1 cellular context compared by ENCODE assay signal in genomic region chr2:241701405-241702154, GRCh38.
A peak's percentile ranks its signal among the peaks of the same experiment; 100 is the strongest.
TF ChIP-seq lines count a peak whose summit lies in the region.

ING5 (plus strand) TSS chr2:241702039; CDS start chr2:241702066, 27 bp downstream.

TF ChIP-seq in HepG2, 621 proteins besides CTCF, POLR2A, EP300 and RAD21 (continued from another document and continues in another):
- TF ChIP-seq, protein P1, sequence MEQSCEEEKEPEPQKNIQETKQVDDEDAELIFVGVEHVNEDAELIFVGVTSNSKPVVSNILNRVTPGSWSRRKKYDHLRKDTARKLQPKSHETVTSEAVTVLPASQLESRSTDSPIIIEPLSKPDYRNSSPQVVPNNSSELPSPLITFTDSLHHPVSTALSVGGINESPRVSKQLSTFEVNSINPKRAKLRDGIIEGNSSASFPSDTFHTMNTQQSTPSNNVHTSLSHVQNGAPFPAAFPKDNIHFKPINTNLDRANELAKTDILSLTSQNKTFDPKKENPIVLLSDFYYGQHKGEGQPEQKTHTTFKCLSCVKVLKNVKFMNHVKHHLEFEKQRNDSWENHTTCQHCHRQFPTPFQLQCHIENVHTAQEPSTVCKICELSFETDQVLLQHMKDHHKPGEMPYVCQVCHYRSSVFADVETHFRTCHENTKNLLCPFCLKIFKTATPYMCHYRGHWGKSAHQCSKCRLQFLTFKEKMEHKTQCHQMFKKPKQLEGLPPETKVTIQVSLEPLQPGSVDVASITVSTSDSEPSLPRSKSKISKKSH (CRISPR knock-in tag; IDR thresholded peaks at IDR 0.05; ENCODE audit: borderline replicate concordance) = no peak
- peak; percentile 52; the same call in 1 of the 2 replicates for TF ChIP-seq MAFG (CRISPR knock-in tag; IDR thresholded peaks at IDR 0.05)
- no peak for TF ChIP-seq ZNF138 (CRISPR knock-in tag; IDR thresholded peaks at IDR 0.05; ENCODE audit: low read depth)
- TF ChIP-seq ZSCAN22 (CRISPR knock-in tag; IDR thresholded peaks at IDR 0.05) = peak; percentile 86
- TF ChIP-seq ZNF546 (CRISPR knock-in tag; conservative IDR thresholded peaks at IDR 0.05) = peak; percentile 91
- TF ChIP-seq FOXA3 (CRISPR knock-in tag; IDR thresholded peaks at IDR 0.05) = peak; percentile 33
- TF ChIP-seq MAZ (IDR thresholded peaks at IDR 0.05; ENCODE audit: borderline replicate concordance, low read depth, low read length) = peak; percentile 54
- peak; percentile 67 for TF ChIP-seq MAZ (CRISPR knock-in tag; IDR thresholded peaks at IDR 0.05; ENCODE audit: low read depth)
- TF ChIP-seq ZNF30 (CRISPR knock-in tag; IDR thresholded peaks at IDR 0.05) = no peak
- TF ChIP-seq CCDC6 (CRISPR knock-in tag; IDR thresholded peaks at IDR 0.05) = no peak
- TF ChIP-seq ZNF446 (CRISPR knock-in tag; IDR thresholded peaks at IDR 0.05) = peak; percentile 96
- no peak for TF ChIP-seq MATR3 (CRISPR knock-in tag; IDR thresholded peaks at IDR 0.05)
- TF ChIP-seq ARNT (IDR thresholded peaks at IDR 0.05) = no peak
- TF ChIP-seq RXRA (CRISPR knock-in tag; IDR thresholded peaks at IDR 0.05) = no peak
- TF ChIP-seq IRF2 (CRISPR knock-in tag; IDR thresholded peaks at IDR 0.05) = peak; percentile 70
- TF ChIP-seq, protein P2, sequence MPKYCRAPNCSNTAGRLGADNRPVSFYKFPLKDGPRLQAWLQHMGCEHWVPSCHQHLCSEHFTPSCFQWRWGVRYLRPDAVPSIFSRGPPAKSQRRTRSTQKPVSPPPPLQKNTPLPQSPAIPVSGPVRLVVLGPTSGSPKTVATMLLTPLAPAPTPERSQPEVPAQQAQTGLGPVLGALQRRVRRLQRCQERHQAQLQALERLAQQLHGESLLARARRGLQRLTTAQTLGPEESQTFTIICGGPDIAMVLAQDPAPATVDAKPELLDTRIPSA (CRISPR knock-in tag; IDR thresholded peaks at IDR 0.05; ENCODE audit: borderline replicate concordance) = peak; percentile 86
- peak; percentile 79; the same call in 1 of the 2 replicates for TF ChIP-seq ZNF333 (CRISPR knock-in tag; IDR thresholded peaks at IDR 0.05; ENCODE audit: borderline replicate concordance)
- TF ChIP-seq, protein P3, sequence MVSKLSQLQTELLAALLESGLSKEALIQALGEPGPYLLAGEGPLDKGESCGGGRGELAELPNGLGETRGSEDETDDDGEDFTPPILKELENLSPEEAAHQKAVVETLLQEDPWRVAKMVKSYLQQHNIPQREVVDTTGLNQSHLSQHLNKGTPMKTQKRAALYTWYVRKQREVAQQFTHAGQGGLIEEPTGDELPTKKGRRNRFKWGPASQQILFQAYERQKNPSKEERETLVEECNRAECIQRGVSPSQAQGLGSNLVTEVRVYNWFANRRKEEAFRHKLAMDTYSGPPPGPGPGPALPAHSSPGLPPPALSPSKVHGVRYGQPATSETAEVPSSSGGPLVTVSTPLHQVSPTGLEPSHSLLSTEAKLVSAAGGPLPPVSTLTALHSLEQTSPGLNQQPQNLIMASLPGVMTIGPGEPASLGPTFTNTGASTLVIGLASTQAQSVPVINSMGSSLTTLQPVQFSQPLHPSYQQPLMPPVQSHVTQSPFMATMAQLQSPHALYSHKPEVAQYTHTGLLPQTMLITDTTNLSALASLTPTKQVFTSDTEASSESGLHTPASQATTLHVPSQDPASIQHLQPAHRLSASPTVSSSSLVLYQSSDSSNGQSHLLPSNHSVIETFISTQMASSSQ (IDR thresholded peaks at IDR 0.05; ENCODE audit: low read depth) = no peak
- TF ChIP-seq, protein P3 (CRISPR knock-in tag; IDR thresholded peaks at IDR 0.05; ENCODE audit: borderline replicate concordance) = peak; percentile 67
- TF ChIP-seq HNRNPUL1 (IDR thresholded peaks at IDR 0.05; ENCODE audit: low read depth, low read length) = no peak
- TF ChIP-seq CREM (IDR thresholded peaks at IDR 0.05) = no peak
- TF ChIP-seq CREM (CRISPR knock-in tag; IDR thresholded peaks at IDR 0.05) = no peak
- TF ChIP-seq IRX3 (CRISPR knock-in tag; IDR thresholded peaks at IDR 0.05; ENCODE audit: borderline replicate concordance, low read depth) = peak; percentile 87
- TF ChIP-seq, protein P4, sequence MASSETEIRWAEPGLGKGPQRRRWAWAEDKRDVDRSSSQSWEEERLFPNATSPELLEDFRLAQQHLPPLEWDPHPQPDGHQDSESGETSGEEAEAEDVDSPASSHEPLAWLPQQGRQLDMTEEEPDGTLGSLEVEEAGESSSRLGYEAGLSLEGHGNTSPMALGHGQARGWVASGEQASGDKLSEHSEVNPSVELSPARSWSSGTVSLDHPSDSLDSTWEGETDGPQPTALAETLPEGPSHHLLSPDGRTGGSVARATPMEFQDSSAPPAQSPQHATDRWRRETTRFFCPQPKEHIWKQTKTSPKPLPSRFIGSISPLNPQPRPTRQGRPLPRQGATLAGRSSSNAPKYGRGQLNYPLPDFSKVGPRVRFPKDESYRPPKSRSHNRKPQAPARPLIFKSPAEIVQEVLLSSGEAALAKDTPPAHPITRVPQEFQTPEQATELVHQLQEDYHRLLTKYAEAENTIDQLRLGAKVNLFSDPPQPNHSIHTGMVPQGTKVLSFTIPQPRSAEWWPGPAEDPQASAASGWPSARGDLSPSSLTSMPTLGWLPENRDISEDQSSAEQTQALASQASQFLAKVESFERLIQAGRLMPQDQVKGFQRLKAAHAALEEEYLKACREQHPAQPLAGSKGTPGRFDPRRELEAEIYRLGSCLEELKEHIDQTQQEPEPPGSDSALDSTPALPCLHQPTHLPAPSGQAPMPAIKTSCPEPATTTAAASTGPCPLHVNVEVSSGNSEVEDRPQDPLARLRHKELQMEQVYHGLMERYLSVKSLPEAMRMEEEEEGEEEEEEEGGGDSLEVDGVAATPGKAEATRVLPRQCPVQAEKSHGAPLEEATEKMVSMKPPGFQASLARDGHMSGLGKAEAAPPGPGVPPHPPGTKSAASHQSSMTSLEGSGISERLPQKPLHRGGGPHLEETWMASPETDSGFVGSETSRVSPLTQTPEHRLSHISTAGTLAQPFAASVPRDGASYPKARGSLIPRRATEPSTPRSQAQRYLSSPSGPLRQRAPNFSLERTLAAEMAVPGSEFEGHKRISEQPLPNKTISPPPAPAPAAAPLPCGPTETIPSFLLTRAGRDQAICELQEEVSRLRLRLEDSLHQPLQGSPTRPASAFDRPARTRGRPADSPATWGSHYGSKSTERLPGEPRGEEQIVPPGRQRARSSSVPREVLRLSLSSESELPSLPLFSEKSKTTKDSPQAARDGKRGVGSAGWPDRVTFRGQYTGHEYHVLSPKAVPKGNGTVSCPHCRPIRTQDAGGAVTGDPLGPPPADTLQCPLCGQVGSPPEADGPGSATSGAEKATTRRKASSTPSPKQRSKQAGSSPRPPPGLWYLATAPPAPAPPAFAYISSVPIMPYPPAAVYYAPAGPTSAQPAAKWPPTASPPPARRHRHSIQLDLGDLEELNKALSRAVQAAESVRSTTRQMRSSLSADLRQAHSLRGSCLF (CRISPR knock-in tag; IDR thresholded peaks at IDR 0.05; ENCODE audit: borderline replicate concordance) = no peak
- TF ChIP-seq ZSCAN12 (CRISPR knock-in tag; IDR thresholded peaks at IDR 0.05) = peak; percentile 90
- no peak; the same call in 1 of the 2 replicates for TF ChIP-seq CBFB (CRISPR knock-in tag; IDR thresholded peaks at IDR 0.05)
- TF ChIP-seq TARDBP (CRISPR knock-in tag; IDR thresholded peaks at IDR 0.05) = peak; percentile 94
- TF ChIP-seq, protein P5, sequence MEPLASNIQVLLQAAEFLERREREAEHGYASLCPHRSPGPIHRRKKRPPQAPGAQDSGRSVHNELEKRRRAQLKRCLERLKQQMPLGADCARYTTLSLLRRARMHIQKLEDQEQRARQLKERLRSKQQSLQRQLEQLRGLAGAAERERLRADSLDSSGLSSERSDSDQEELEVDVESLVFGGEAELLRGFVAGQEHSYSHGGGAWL (CRISPR knock-in tag; IDR thresholded peaks at IDR 0.05) = peak; percentile 97
- TF ChIP-seq SRF (IDR thresholded peaks at IDR 0.05; ENCODE audit: low read depth, low read length) = no peak
- no peak for TF ChIP-seq RAD51 (IDR thresholded peaks at IDR 0.05; ENCODE audit: borderline replicate concordance)
- 0 out of 2 replicates have a peak, but pooled peaks have one; percentile 32 for TF ChIP-seq DRAP1 (CRISPR knock-in tag; IDR thresholded peaks at IDR 0.05)
- TF ChIP-seq, protein P6, sequence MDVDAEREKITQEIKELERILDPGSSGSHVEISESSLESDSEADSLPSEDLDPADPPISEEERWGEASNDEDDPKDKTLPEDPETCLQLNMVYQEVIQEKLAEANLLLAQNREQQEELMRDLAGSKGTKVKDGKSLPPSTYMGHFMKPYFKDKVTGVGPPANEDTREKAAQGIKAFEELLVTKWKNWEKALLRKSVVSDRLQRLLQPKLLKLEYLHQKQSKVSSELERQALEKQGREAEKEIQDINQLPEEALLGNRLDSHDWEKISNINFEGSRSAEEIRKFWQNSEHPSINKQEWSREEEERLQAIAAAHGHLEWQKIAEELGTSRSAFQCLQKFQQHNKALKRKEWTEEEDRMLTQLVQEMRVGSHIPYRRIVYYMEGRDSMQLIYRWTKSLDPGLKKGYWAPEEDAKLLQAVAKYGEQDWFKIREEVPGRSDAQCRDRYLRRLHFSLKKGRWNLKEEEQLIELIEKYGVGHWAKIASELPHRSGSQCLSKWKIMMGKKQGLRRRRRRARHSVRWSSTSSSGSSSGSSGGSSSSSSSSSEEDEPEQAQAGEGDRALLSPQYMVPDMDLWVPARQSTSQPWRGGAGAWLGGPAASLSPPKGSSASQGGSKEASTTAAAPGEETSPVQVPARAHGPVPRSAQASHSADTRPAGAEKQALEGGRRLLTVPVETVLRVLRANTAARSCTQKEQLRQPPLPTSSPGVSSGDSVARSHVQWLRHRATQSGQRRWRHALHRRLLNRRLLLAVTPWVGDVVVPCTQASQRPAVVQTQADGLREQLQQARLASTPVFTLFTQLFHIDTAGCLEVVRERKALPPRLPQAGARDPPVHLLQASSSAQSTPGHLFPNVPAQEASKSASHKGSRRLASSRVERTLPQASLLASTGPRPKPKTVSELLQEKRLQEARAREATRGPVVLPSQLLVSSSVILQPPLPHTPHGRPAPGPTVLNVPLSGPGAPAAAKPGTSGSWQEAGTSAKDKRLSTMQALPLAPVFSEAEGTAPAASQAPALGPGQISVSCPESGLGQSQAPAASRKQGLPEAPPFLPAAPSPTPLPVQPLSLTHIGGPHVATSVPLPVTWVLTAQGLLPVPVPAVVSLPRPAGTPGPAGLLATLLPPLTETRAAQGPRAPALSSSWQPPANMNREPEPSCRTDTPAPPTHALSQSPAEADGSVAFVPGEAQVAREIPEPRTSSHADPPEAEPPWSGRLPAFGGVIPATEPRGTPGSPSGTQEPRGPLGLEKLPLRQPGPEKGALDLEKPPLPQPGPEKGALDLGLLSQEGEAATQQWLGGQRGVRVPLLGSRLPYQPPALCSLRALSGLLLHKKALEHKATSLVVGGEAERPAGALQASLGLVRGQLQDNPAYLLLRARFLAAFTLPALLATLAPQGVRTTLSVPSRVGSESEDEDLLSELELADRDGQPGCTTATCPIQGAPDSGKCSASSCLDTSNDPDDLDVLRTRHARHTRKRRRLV (CRISPR knock-in tag; IDR thresholded peaks at IDR 0.05) = no peak
- no peak for TF ChIP-seq CHD4 (IDR thresholded peaks at IDR 0.05; ENCODE audit: borderline replicate concordance, low read length)
- TF ChIP-seq NR2F6 (IDR thresholded peaks at IDR 0.05) = no peak
- TF ChIP-seq NR2F6 (CRISPR knock-in tag; IDR thresholded peaks at IDR 0.05) = 0 out of 2 replicates have a peak, but pooled peaks have one; percentile 44
- no peak for TF ChIP-seq FOXJ3 (CRISPR knock-in tag; IDR thresholded peaks at IDR 0.05; ENCODE audit: borderline replicate concordance)
- no peak for TF ChIP-seq CBX2 (IDR thresholded peaks at IDR 0.05; ENCODE audit: low read depth, low read length)
- TF ChIP-seq CBX2 (CRISPR knock-in tag; IDR thresholded peaks at IDR 0.05; ENCODE audit: low read depth) = no peak
- peak; percentile 95 for TF ChIP-seq ZFY (CRISPR knock-in tag; IDR thresholded peaks at IDR 0.05)
- TF ChIP-seq FOXP4 (CRISPR knock-in tag; IDR thresholded peaks at IDR 0.05) = no peak
- TF ChIP-seq ZNF496 (CRISPR knock-in tag; IDR thresholded peaks at IDR 0.05; ENCODE audit: insufficient replicate concordance) = no peak
- 0 out of 2 replicates have a peak, but pooled peaks have one; percentile 4 for TF ChIP-seq ZNF264 (CRISPR knock-in tag; IDR thresholded peaks at IDR 0.05)
- no peak for TF ChIP-seq MAFK (conservative IDR thresholded peaks at IDR 0.05 in 1 of 2, IDR thresholded peaks at IDR 0.05 in 1 of 2; ENCODE audit: low read length in 2 of 2)
- peak; percentile 85; the same call in 1 of the 2 replicates for TF ChIP-seq HIVEP1 (CRISPR knock-in tag; IDR thresholded peaks at IDR 0.05)
- TF ChIP-seq SP140L (CRISPR knock-in tag; IDR thresholded peaks at IDR 0.05; ENCODE audit: borderline replicate concordance) = peak; percentile 86; the same call in 1 of the 2 replicates
- no peak for TF ChIP-seq RFXANK (CRISPR knock-in tag; IDR thresholded peaks at IDR 0.05)
- 0 out of 2 replicates have a peak, but pooled peaks have one; percentile 15 for TF ChIP-seq ZFP37 (CRISPR knock-in tag; IDR thresholded peaks at IDR 0.05; ENCODE audit: borderline replicate concordance)
